Comparison of ENCODE assay signal across 15 cellular contexts in the genomic region with DNA sequence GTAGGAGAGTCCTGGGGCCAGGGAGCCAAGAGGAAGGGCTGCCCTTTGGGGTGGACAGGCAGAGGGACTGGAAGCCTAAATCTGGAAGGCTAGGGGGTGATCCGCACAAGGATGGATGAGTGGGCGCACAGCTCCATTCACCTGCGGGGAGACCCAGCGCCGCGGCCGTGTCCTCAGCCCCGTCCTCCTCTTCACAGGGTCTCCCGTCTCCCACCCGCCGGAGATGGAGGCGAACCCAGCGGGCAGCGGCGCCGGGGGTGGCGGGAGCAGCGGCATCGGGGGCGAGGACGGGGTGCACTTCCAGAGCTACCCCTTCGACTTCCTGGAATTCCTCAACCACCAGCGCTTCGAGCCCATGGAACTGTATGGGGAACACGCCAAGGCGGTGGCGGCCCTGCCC. TPM values are rescaled to one million over a fixed set of nuclear protein-coding genes. Genes with fewer than 3 reads are reported as not detected.
DNase-seq lines count a peak whose midpoint lies in the region; ATAC-seq and TF ChIP-seq lines count a peak whose summit lies in the region.
"Had no signal": no experiment of that assay in that cellular context is flagged by ENCODE, and none has a peak within 500 bp of the region (broad histone marks: within the 10 kb centered on the region; RNA-seq: fewer than 3 reads in every experiment).

No MANE protein-coding gene starts in this region.

- TF ChIP-seq CTCF in cardiac muscle cell (IDR thresholded peaks at IDR 0.05; ENCODE audit: low read depth, low read length) (no peak), GM23338 (conservative IDR thresholded peaks at IDR 0.05; ENCODE audit: low read depth in 2 of 2) (no peak), gastrocnemius medialis (IDR thresholded peaks at IDR 0.05 in 4 of 5, conservative IDR thresholded peaks at IDR 0.05 in 1 of 5) (no peak)

- H3K9me3 ChIP-seq in cardiac muscle cell (ENCODE audit: low read depth): no peaks in the 10 kb centered on the region
- H3K9me3 ChIP-seq in gastrocnemius medialis: no peaks in the 10 kb centered on the region

- H3F3A ChIP-seq in GM23338 (replicated peaks; ENCODE audit: low read depth): 0 out of 2 replicates have a peak, but pooled peaks cover 3% of the 10 kb centered on the region

- intact Hi-C loops in Right ventricle myocardium inferior (cut with DNase I): no loop called here
- intact Hi-C loops in dendritic cell treated with granulocyte-macrophage colony-stimulating factor and Interleukin-4, amounts not matched to agents 40 ng/mL and 50 ng/mL, for 4 days (cut with micrococcal nuclease): no loop called here
- intact Hi-C loops in gastrocnemius medialis (cut with DNase I; ENCODE audit: low total_unique reads): no loop called here

- peaks cover 37% of the 10 kb centered on the region for H3K36me3 Mint-ChIP-seq in GM23338 (ENCODE audit: low read depth)
- H3K36me3 Mint-ChIP-seq in dendritic cell treated with granulocyte-macrophage colony-stimulating factor and Interleukin-4, amounts not matched to agents 40 ng/mL and 50 ng/mL, for 4 days (ENCODE audit: low read depth): peaks cover 86% of the 10 kb centered on the region

- in situ Hi-C loops in gastrocnemius medialis (cut with MboI; ENCODE audit: low sequenced_read_pairs in 4 of 4): no loop called here

- TF ChIP-seq POLR2A in gastrocnemius medialis (IDR thresholded peaks at IDR 0.05): no peak

- H3K27ac Mint-ChIP-seq in GM23338: no peak overlapping the region
- peak overlapping the region; percentile 71 for H3K27ac Mint-ChIP-seq in dendritic cell treated with granulocyte-macrophage colony-stimulating factor and Interleukin-4, amounts not matched to agents 40 ng/mL and 50 ng/mL, for 4 days

- H3K4me3 Mint-ChIP-seq in GM23338: no peak overlapping the region
- H3K4me3 Mint-ChIP-seq in dendritic cell treated with granulocyte-macrophage colony-stimulating factor and Interleukin-4, amounts not matched to agents 40 ng/mL and 50 ng/mL, for 4 days: no peak overlapping the region

- peaks cover 29% of the 10 kb centered on the region for H4K20me1 ChIP-seq in GM23338 (replicated peaks; ENCODE audit: insufficient read depth)

- no peak for DNase-seq in cardiac muscle cell (ENCODE audit: low read depth in 1 of 2, low spot score in 1 of 2)
- no peak for DNase-seq in Right ventricle myocardium inferior (ENCODE audit: missing footprints)
- DNase-seq in GM23338 (ENCODE audit: low spot score): peak; percentile 2
- DNase-seq in gastrocnemius medialis: no peak
- DNase-seq in DMS53 (lab: John Stamatoyannopoulos, UW): no peak
- DNase-seq: 8988T; AML-193; CD4-positive, CD25-positive, alpha-beta regulatory T cell; GM23248; H9 had no signal

- H3K4me1 Mint-ChIP-seq in GM23338: 0 out of 3 replicates have a peak, but pooled peaks cover 2% of the 10 kb centered on the region
- peaks cover 61% of the 10 kb centered on the region for H3K4me1 Mint-ChIP-seq in dendritic cell treated with granulocyte-macrophage colony-stimulating factor and Interleukin-4, amounts not matched to agents 40 ng/mL and 50 ng/mL, for 4 days (ENCODE audit: low read depth)

- H3K4me3 ChIP-seq in cardiac muscle cell: no peak overlapping the region
- no peak overlapping the region for H3K4me3 ChIP-seq in GM23338
- H3K4me3 ChIP-seq in gastrocnemius medialis: no peak overlapping the region
- H3K4me3 ChIP-seq: BLaER1 treated with 17β-estradiol and CSF1 and Interleukin-3, amounts not matched to agents 10 nM and 100 nM; GM23248 had no signal

- peaks cover 13% of the 10 kb centered on the region for H3K27me3 Mint-ChIP-seq in GM23338 (ENCODE audit: insufficient read depth, low read depth, poor library complexity)
- no peaks in the 10 kb centered on the region for H3K27me3 Mint-ChIP-seq in dendritic cell treated with granulocyte-macrophage colony-stimulating factor and Interleukin-4, amounts not matched to agents 40 ng/mL and 50 ng/mL, for 4 days
- H3K27me3 Mint-ChIP-seq: CD4-positive, CD25-positive, alpha-beta regulatory T cell had no signal

- H3K27me3 ChIP-seq in cardiac muscle cell (no peaks in the 10 kb centered on the region), GM23338 (ENCODE audit: insufficient read depth) (no peaks in the 10 kb centered on the region), gastrocnemius medialis (no peaks in the 10 kb centered on the region)
- H3K27me3 ChIP-seq: BLaER1 treated with 17β-estradiol and CSF1 and Interleukin-3, amounts not matched to agents 10 nM and 100 nM had no signal

- no peaks in the 10 kb centered on the region for H3K9me2 ChIP-seq in GM23338 (ENCODE audit: insufficient read depth)

- H3K79me2 ChIP-seq in GM23338 (replicated peaks; ENCODE audit: insufficient read depth): peaks cover 2% of the 10 kb centered on the region; the same call in 1 of the 2 replicates

- H3K4me2 ChIP-seq in GM23338: no peak overlapping the region

- H3K9me3 Mint-ChIP-seq in GM23338: peaks cover 3% of the 10 kb centered on the region
- H3K9me3 Mint-ChIP-seq in dendritic cell treated with granulocyte-macrophage colony-stimulating factor and Interleukin-4, amounts not matched to agents 40 ng/mL and 50 ng/mL, for 4 days: no peaks in the 10 kb centered on the region
- H3K9me3 Mint-ChIP-seq: H9 had no signal

- H3K36me3 ChIP-seq in cardiac muscle cell (peaks cover 19% of the 10 kb centered on the region), GM23338 (ENCODE audit: insufficient read depth) (peaks cover 5% of the 10 kb centered on the region; the same call in 1 of the 2 replicates), gastrocnemius medialis (peaks cover 0 to 28% of the 10 kb centered on the region in 2 donors)

- no peak overlapping the region for H2AFZ ChIP-seq in GM23338
- H2AFZ ChIP-seq: GM23248 had no signal

- peaks cover 10% of the 10 kb centered on the region for H3K4me1 ChIP-seq in cardiac muscle cell (ENCODE audit: low read depth)
- no peaks in the 10 kb centered on the region for H3K4me1 ChIP-seq in GM23338 (ENCODE audit: insufficient read depth)
- peaks cover 25 to 30% of the 10 kb centered on the region in 2 donors for H3K4me1 ChIP-seq in gastrocnemius medialis

- ATAC-seq in Right ventricle myocardium inferior: no peak
- no peak for ATAC-seq in GM23338
- no peak for ATAC-seq in gastrocnemius medialis
- ATAC-seq in HG03139 (IDR thresholded peaks at IDR 0.05; ENCODE audit: unreplicated experiment): no peak
- ATAC-seq in HG03045 (IDR thresholded peaks at IDR 0.05; ENCODE audit: unreplicated experiment): no peak

- H3K27ac ChIP-seq in cardiac muscle cell: peak overlapping the region; percentile 34
- H3K27ac ChIP-seq in GM23338 (ENCODE audit: low read depth): no peak overlapping the region
- peak overlapping the region in 3 of 4 donors; percentile 86 to 97 (median 94) for H3K27ac ChIP-seq in gastrocnemius medialis
- H3K27ac ChIP-seq: GM23248, HL-60 had no signal

TF ChIP-seq in GM23338, 12 proteins besides CTCF, POLR2A, EP300 and RAD21 (continues in another document):
- no peak for TF ChIP-seq NANOG (IDR thresholded peaks at IDR 0.05; ENCODE audit: borderline replicate concordance)
- TF ChIP-seq POLR2AphosphoS5 (IDR thresholded peaks at IDR 0.05; ENCODE audit: low read depth): no peak

RNA-seq across cellular contexts. Expression of gene ZNF865, which starts 7.9 kb away (rescaled TPM):
- total RNA-seq in cardiac muscle cell (7.1 and 11.2 TPM in 2 replicates), Right ventricle myocardium inferior (16.9 TPM), gastrocnemius medialis (10 to 100 TPM; 10.3 to 23.4 (median 15.2) TPM)
- polyA plus RNA-seq in cardiac muscle cell (1.9 and 2.6 TPM in 2 replicates), GM23338 (2016; fragmentation: Nextera tagmentation; extraction: Ambion mirVana) (2.2 and 2.4 TPM in 2 replicates)
- total RNA-seq in GM23338 (2014; rRNA removed; shearing (Covaris generic)): 10.3 and 12.1 TPM in 2 replicates

RNA-seq across cellular contexts. Expression of gene ZNF784, which starts 11.0 kb away (rescaled TPM):
- 15.1 and 15.4 TPM in 2 replicates for total RNA-seq in cardiac muscle cell
- 13.3 and 14.0 TPM in 2 replicates for polyA plus RNA-seq in cardiac muscle cell
- 11.1 TPM for total RNA-seq in Right ventricle myocardium inferior
- 5.6 and 6.7 TPM in 2 replicates for total RNA-seq in GM23338 (2014; rRNA removed; shearing (Covaris generic))
- polyA plus RNA-seq in GM23338 (2016; fragmentation: Nextera tagmentation; extraction: Ambion mirVana): 1.5 and 1.6 TPM in 2 replicates
- 1 to 10 TPM; 6.0 to 10.0 (median 8.2) TPM for total RNA-seq in gastrocnemius medialis

RNA-seq across cellular contexts. Expression of gene ZNF524, which starts 13.3 kb away (rescaled TPM):
- total RNA-seq in cardiac muscle cell: 26.5 and 29.1 TPM in 2 replicates
- 15.9 and 17.3 TPM in 2 replicates for polyA plus RNA-seq in cardiac muscle cell
- total RNA-seq in Right ventricle myocardium inferior: 16.9 TPM
- 8.3 and 16.5 TPM in 2 replicates for total RNA-seq in GM23338 (2014; rRNA removed; shearing (Covaris generic))
- 5.7 and 6.0 TPM in 2 replicates for polyA plus RNA-seq in GM23338 (2016; fragmentation: Nextera tagmentation; extraction: Ambion mirVana)
- total RNA-seq in gastrocnemius medialis: 10 to 100 TPM; 35.6 to 61.7 (median 47.0) TPM

RNA-seq across cellular contexts. Expression of gene FIZ1, which starts 14.1 kb away (rescaled TPM):
- total RNA-seq in cardiac muscle cell (12.8 and 13.6 TPM in 2 replicates), Right ventricle myocardium inferior (14.8 TPM), gastrocnemius medialis (10 to 100 TPM in 1 of 4 donors, 1 to 10 TPM in 3; 6.8 to 11.2 (median 7.4) TPM)
- polyA plus RNA-seq in cardiac muscle cell (18.7 and 25.3 TPM in 2 replicates), GM23338 (2016; fragmentation: Nextera tagmentation; extraction: Ambion mirVana) (5.3 and 5.4 TPM in 2 replicates)
- 10.1 and 12.6 TPM in 2 replicates for total RNA-seq in GM23338 (2014; rRNA removed; shearing (Covaris generic))

RNA-seq across cellular contexts. Expression of gene ZNF580, which starts 27.4 kb away (rescaled TPM):
- total RNA-seq in cardiac muscle cell (78.4 and 84.9 TPM in 2 replicates), Right ventricle myocardium inferior (13.2 TPM), gastrocnemius medialis (10 to 100 TPM in 1 of 4 donors, 1 to 10 TPM in 3; 1.5 to 12.3 (median 7.2) TPM)
- polyA plus RNA-seq in cardiac muscle cell (104 and 124 TPM in 2 replicates), GM23338 (2016; fragmentation: Nextera tagmentation; extraction: Ambion mirVana) (23.6 and 23.9 TPM in 2 replicates)
- total RNA-seq in GM23338 (2014; rRNA removed; shearing (Covaris generic)): 10.9 and 18.7 TPM in 2 replicates
